ENCODE assay signal across 1 cellular context in genomic region chr1:40673452-40673851, GRCh38.
TF ChIP-seq lines count a peak whose summit lies in the region.

No MANE protein-coding gene starts in this region.

TF ChIP-seq in IMR-90, 13 proteins besides CTCF, POLR2A, EP300 and RAD21:
- no peak for TF ChIP-seq NFE2L2 (IDR thresholded peaks at IDR 0.05; ENCODE audit: low read depth, low read length)
- TF ChIP-seq CEBPB (IDR thresholded peaks at IDR 0.05; ENCODE audit: low read depth, low read length), result no peak
- no peak for TF ChIP-seq RFX5 (IDR thresholded peaks at IDR 0.05; ENCODE audit: low read depth, low read length)
- TF ChIP-seq MAZ (IDR thresholded peaks at IDR 0.05; ENCODE audit: borderline replicate concordance, low read depth, low read length), result no peak
- TF ChIP-seq BHLHE40 (IDR thresholded peaks at IDR 0.05; ENCODE audit: low read depth, low read length), result no peak
- TF ChIP-seq MXI1 (IDR thresholded peaks at IDR 0.05; ENCODE audit: borderline replicate concordance, low read depth, low read length), result no peak
- TF ChIP-seq SMC3 (IDR thresholded peaks at IDR 0.05; ENCODE audit: low read depth, low read length), result no peak
- TF ChIP-seq CHD1 (IDR thresholded peaks at IDR 0.05; ENCODE audit: low read depth, low read length), result no peak
- TF ChIP-seq FOS (IDR thresholded peaks at IDR 0.05; ENCODE audit: low read depth, low read length), result no peak
- TF ChIP-seq USF2 (IDR thresholded peaks at IDR 0.05; ENCODE audit: low read depth, low read length), result no peak
- no peak for TF ChIP-seq ELK1 (IDR thresholded peaks at IDR 0.05; ENCODE audit: borderline replicate concordance, low read depth, low read length)
- TF ChIP-seq MAFK (IDR thresholded peaks at IDR 0.05; ENCODE audit: low read depth, low read length), result no peak
- no peak for TF ChIP-seq RCOR1 (IDR thresholded peaks at IDR 0.05; ENCODE audit: insufficient replicate concordance, low read length)
TF ChIP-seq in IMR-90: peak in this region for 0.
